ENCODE assay signal across 31 cellular contexts in genomic region chr16:10782628-10783027, GRCh38. TPM values are rescaled to one million over a fixed set of nuclear protein-coding genes. Genes with fewer than 3 reads are reported as not detected.
"Had no signal": no experiment of that assay in that cellular context is flagged by ENCODE, and none has a peak within 500 bp of the region (broad histone marks: within the 10 kb centered on the region; RNA-seq: fewer than 3 reads in every experiment).

No MANE protein-coding gene starts in this region.

- ATAC-seq: body of pancreas; foreskin keratinocyte; left ventricle myocardium superior; naive thymus-derived CD4-positive, alpha-beta T cell; stimulated activated naive CD8-positive, alpha-beta T cell treated with anti-CD3 and anti-CD28 coated beads, Interleukin-15, Interleukin-2, amounts not matched to agents 100 U/mL and 50 U/mL, for 24 hours; T-helper 17 cell had no signal

- H3K27ac ChIP-seq: adrenal gland, body of pancreas, cardiac muscle cell, colonic mucosa, dorsolateral prefrontal cortex, esophagus muscularis mucosa, foreskin keratinocyte, ovary, prostate gland, upper lobe of left lung had no signal

- H3K27ac Mint-ChIP-seq: activated CD4-positive, alpha-beta memory T cell treated with anti-CD3 and anti-CD28 coated beads for 36 hours; activated CD4-positive, alpha-beta T cell treated with anti-CD3 and anti-CD28 coated beads, Interleukin-2, amount 10 ng/mL, durations not matched to agents 24 days and 14 days; activated naive CD4-positive, alpha-beta T cell treated with anti-CD3 and anti-CD28 coated beads for 36 hours; activated naive CD8-positive, alpha-beta T cell treated with anti-CD3 and anti-CD28 coated beads for 36 hours; activated T-helper 1 cell treated with anti-CD3 and anti-CD28 coated beads, Interleukin-12 subunit alpha, Interleukin-12 subunit beta, Interleukin-2, Interleukin-4 antibody, amounts not matched to agents 30 ng/mL and 10 ng/mL and 1 ng/mL, durations not matched to agents 14 hours and 24 hours and 36 hours; naive thymus-derived CD4-positive, alpha-beta T cell; T-helper 17 cell had no signal

- H3K36me3 ChIP-seq: adrenal gland, cardiac muscle cell, colonic mucosa, esophagus muscularis mucosa, ovary, prostate gland, upper lobe of left lung had no signal

- H3K9me3 ChIP-seq: adrenal gland, body of pancreas, colonic mucosa, esophagus muscularis mucosa, ovary, prostate gland, upper lobe of left lung had no signal

- DNase-seq: activated CD4-positive, alpha-beta memory T cell treated with anti-CD3 and anti-CD28 coated beads for 36 hours; activated CD4-positive, alpha-beta T cell treated with anti-CD3 and anti-CD28 coated beads, Interleukin-2, amount 10 ng/mL, durations not matched to agents 24 days and 14 days; activated CD4-positive, CD25-positive, alpha-beta regulatory T cell treated with anti-CD3 and anti-CD28 coated beads, Interleukin-2, amount 50 U/mL, for 72 hours; activated CD8-positive, alpha-beta memory T cell treated with anti-CD3 and anti-CD28 coated beads, Interleukin-2, amount 50 U/mL, for 4 hours; activated effector memory CD4-positive, alpha-beta T cell treated with anti-CD3 and anti-CD28 coated beads, Interleukin-2, amount 50 U/mL, for 16 hours; activated naive CD4-positive, alpha-beta T cell treated with anti-CD3 and anti-CD28 coated beads for 36 hours; activated naive CD8-positive, alpha-beta T cell treated with anti-CD3 and anti-CD28 coated beads for 36 hours; activated T-cell treated with anti-CD3 and anti-CD28 coated beads, Interleukin-2, amount 50 U/mL, for 1 hour; adrenal gland; aorta; body of pancreas; cerebellar nuclear complex; colonic mucosa; dorsolateral prefrontal cortex; effector memory CD4-positive, alpha-beta T cell; left ventricle myocardium superior; mammary epithelial cell; naive thymus-derived CD4-positive, alpha-beta T cell; ovary; stimulated activated naive CD8-positive, alpha-beta T cell treated with anti-CD3 and anti-CD28 coated beads, Interleukin-15, Interleukin-2, amounts not matched to agents 100 U/mL and 50 U/mL, for 24 hours; T-helper 17 cell; T1000 had no signal

- H3K36me3 Mint-ChIP-seq: activated CD4-positive, alpha-beta memory T cell treated with anti-CD3 and anti-CD28 coated beads for 36 hours; activated naive CD8-positive, alpha-beta T cell treated with anti-CD3 and anti-CD28 coated beads for 36 hours; naive thymus-derived CD4-positive, alpha-beta T cell had no signal

- H3K9me3 Mint-ChIP-seq: activated CD4-positive, alpha-beta memory T cell treated with anti-CD3 and anti-CD28 coated beads for 36 hours; activated CD4-positive, alpha-beta T cell treated with anti-CD3 and anti-CD28 coated beads, Interleukin-2, amount 10 ng/mL, durations not matched to agents 24 days and 14 days; activated naive CD4-positive, alpha-beta T cell treated with anti-CD3 and anti-CD28 coated beads for 36 hours; activated naive CD8-positive, alpha-beta T cell treated with anti-CD3 and anti-CD28 coated beads for 36 hours; activated T-helper 1 cell treated with anti-CD3 and anti-CD28 coated beads, Interleukin-12 subunit alpha, Interleukin-12 subunit beta, Interleukin-2, Interleukin-4 antibody, amounts not matched to agents 30 ng/mL and 10 ng/mL and 1 ng/mL, durations not matched to agents 14 hours and 24 hours and 36 hours had no signal

- H3K4me1 Mint-ChIP-seq: activated CD4-positive, alpha-beta T cell treated with anti-CD3 and anti-CD28 coated beads, Interleukin-2, amount 10 ng/mL, durations not matched to agents 24 days and 14 days; T-helper 17 cell had no signal

- H3K27me3 ChIP-seq: adrenal gland, body of pancreas, cardiac muscle cell, colonic mucosa, dorsolateral prefrontal cortex, esophagus muscularis mucosa, foreskin keratinocyte, ovary, upper lobe of left lung had no signal

- H3K4me3 ChIP-seq: adrenal gland, body of pancreas, cardiac muscle cell, colonic mucosa, dorsolateral prefrontal cortex, esophagus muscularis mucosa, ovary, prostate gland, smooth muscle cell, upper lobe of left lung had no signal

- H3K4me1 ChIP-seq: adrenal gland, body of pancreas, colonic mucosa, esophagus muscularis mucosa, foreskin keratinocyte, prostate gland, upper lobe of left lung had no signal

- H3K27me3 Mint-ChIP-seq: activated naive CD8-positive, alpha-beta T cell treated with anti-CD3 and anti-CD28 coated beads for 36 hours had no signal

- H3K4me2 ChIP-seq: smooth muscle cell had no signal

- H3K4me3 Mint-ChIP-seq: activated CD4-positive, alpha-beta memory T cell treated with anti-CD3 and anti-CD28 coated beads for 36 hours; activated CD4-positive, alpha-beta T cell treated with anti-CD3 and anti-CD28 coated beads, Interleukin-2, amount 10 ng/mL, durations not matched to agents 24 days and 14 days; activated naive CD4-positive, alpha-beta T cell treated with anti-CD3 and anti-CD28 coated beads for 36 hours; activated naive CD8-positive, alpha-beta T cell treated with anti-CD3 and anti-CD28 coated beads for 36 hours; activated T-helper 1 cell treated with anti-CD3 and anti-CD28 coated beads, Interleukin-12 subunit alpha, Interleukin-12 subunit beta, Interleukin-2, Interleukin-4 antibody, amounts not matched to agents 30 ng/mL and 10 ng/mL and 1 ng/mL, durations not matched to agents 14 hours and 24 hours and 36 hours; naive thymus-derived CD4-positive, alpha-beta T cell; T-helper 17 cell had no signal

RNA-seq across cellular contexts. Expression of gene TVP23A, which starts 36.0 kb away (rescaled TPM):
- total RNA-seq: activated CD4-positive, alpha-beta memory T cell treated with anti-CD3 and anti-CD28 coated beads for 36 hours; activated CD4-positive, alpha-beta T cell treated with anti-CD3 and anti-CD28 coated beads, Interleukin-2, amount 10 ng/mL, durations not matched to agents 24 days and 14 days; activated CD8-positive, alpha-beta memory T cell treated with anti-CD3 and anti-CD28 coated beads for 36 hours; activated naive CD4-positive, alpha-beta T cell treated with anti-CD3 and anti-CD28 coated beads for 36 hours; activated naive CD8-positive, alpha-beta T cell treated with anti-CD3 and anti-CD28 coated beads for 36 hours; activated T-helper 1 cell treated with anti-CD3 and anti-CD28 coated beads, Interleukin-12 subunit alpha, Interleukin-12 subunit beta, Interleukin-2, Interleukin-4 antibody, amounts not matched to agents 30 ng/mL and 10 ng/mL and 1 ng/mL, durations not matched to agents 14 hours and 24 hours and 36 hours; body of pancreas; foreskin keratinocyte; glomerular endothelial cell; mammary epithelial cell; T-helper 17 cell had no signal
- polyA plus RNA-seq: foreskin keratinocyte, mammary epithelial cell had no signal
